In genomic region chr1:219244864-219245263, GRCh38 we compare ENCODE assay signal across 28 cellular contexts.
A peak's percentile ranks its signal among the peaks of the same experiment; 100 is the strongest.
DNase-seq lines count a peak whose midpoint lies in the region; ATAC-seq, FAIRE-seq and TF ChIP-seq lines count a peak whose summit lies in the region.
"Had no signal": no experiment of that assay in that cellular context is flagged by ENCODE, and none has a peak within 500 bp of the region (broad histone marks: within the 10 kb centered on the region; RNA-seq: fewer than 3 reads in every experiment).

No MANE protein-coding gene starts in this region.

- no peaks in the 10 kb centered on the region for H3K27me3 Mint-ChIP-seq in memory B cell
- H3K27me3 Mint-ChIP-seq: CD4-positive, alpha-beta memory T cell; CD4-positive, CD25-positive, alpha-beta regulatory T cell; CD8-positive, alpha-beta memory T cell had no signal

- H3K9me1 ChIP-seq in K562 (ENCODE audit: control insufficient read depth, insufficient read depth, low read length), result no peaks in the 10 kb centered on the region

- no peak for TF ChIP-seq EP300 in K562 (IDR thresholded peaks at IDR 0.05; ENCODE audit: low read length)

- peaks cover 5% of the 10 kb centered on the region for H3K9me3 Mint-ChIP-seq in memory B cell
- H3K9me3 Mint-ChIP-seq: CD8-positive, alpha-beta memory T cell had no signal

- H3K27ac Mint-ChIP-seq in memory B cell, result peak overlapping the region; percentile 23
- H3K27ac Mint-ChIP-seq: CD4-positive, CD25-positive, alpha-beta regulatory T cell had no signal

- CTCF ChIA-PET in HEK293 (lab: Yijun Ruan, JAX) (no interaction called here), HEK293T (lab: Yijun Ruan, JAX) (no interaction called here), K562 (lab: Yijun Ruan, JAX; ENCODE audit: low intra/inter-chr PET ratio) (no interaction called here)

- TF ChIP-seq RAD21 in K562 (CRISPR knock-in tag; conservative IDR thresholded peaks at IDR 0.05 in 1 of 2, IDR thresholded peaks at IDR 0.05 in 1 of 2), result no peak

- peaks cover 4% of the 10 kb centered on the region for H3K4me1 Mint-ChIP-seq in memory B cell
- H3K4me1 Mint-ChIP-seq: CD14-positive monocyte; CD4-positive, alpha-beta memory T cell; CD4-positive, CD25-positive, alpha-beta regulatory T cell; CD8-positive, alpha-beta memory T cell had no signal

- no peak for TF ChIP-seq POLR2A in K562 (conservative IDR thresholded peaks at IDR 0.05)

- POLR2A ChIA-PET in HEK293 (lab: Yijun Ruan, JAX) (no interaction called here), HEK293T (lab: Yijun Ruan, JAX) (no interaction called here), K562 (lab: Yijun Ruan, JAX) (no interaction called here)

- H3K4me3 ChIP-seq in HEK293 (ENCODE audit: low read depth, low read length), result no peak overlapping the region
- no peak overlapping the region for H3K4me3 ChIP-seq in K562
- H3K4me3 ChIP-seq: BLaER1, GM12878 had no signal

- intact Hi-C loops in K562 (cut with micrococcal nuclease), result no loop called here

- DNase-seq in HEK293T (ENCODE audit: extremely low spot score), result no peak
- no peak for DNase-seq in K562 (ENCODE audit: extremely low read depth in 1 of 4, low spot score in 3 of 4)
- DNase-seq in memory B cell (ENCODE audit: low spot score in 2 of 2), result no peak
- DNase-seq in retina, result no peak
- no peak for DNase-seq in NCI-H1694 (lab: John Stamatoyannopoulos, UW)
- DNase-seq: 8988T; ACHN; BE2C; C1 segment of cervical spinal cord; CD4-positive, alpha-beta memory T cell; CD4-positive, CD25-positive, alpha-beta regulatory T cell; CD8-positive, alpha-beta memory T cell; COR-L47; DMS 273 treated with DMSO at 0.1 percent for 48 hours; DMS153; DMS53; DMS79; DND-41; EL; GDM1 had no signal

- peaks cover 8% of the 10 kb centered on the region for H3K36me3 Mint-ChIP-seq in memory B cell
- H3K36me3 Mint-ChIP-seq: CD14-positive monocyte; CD4-positive, CD25-positive, alpha-beta regulatory T cell had no signal

- no TSS peak for BruUV-seq in K562 (replicated peaks; lab: Mats Ljungman, UMichigan)

- H3K27me3 ChIP-seq in K562 (ENCODE audit: control insufficient read depth in 2 of 2, insufficient read depth in 2 of 2, low read length in 2 of 2), result no peaks in the 10 kb centered on the region
- H3K27me3 ChIP-seq: BE2C, BLaER1 had no signal

- H3K36me3 ChIP-seq in HEK293 (ENCODE audit: control insufficient read depth in 2 of 2, insufficient read depth in 1 of 2, low read length in 2 of 2) (no peaks in the 10 kb centered on the region), K562 (ENCODE audit: control insufficient read depth, insufficient read depth, low read length) (no peaks in the 10 kb centered on the region)
- H3K36me3 ChIP-seq: BE2C, BLaER1 had no signal

- no peaks in the 10 kb centered on the region for H4K20me1 ChIP-seq in K562 (replicated peaks; ENCODE audit: control insufficient read depth, insufficient read depth, low read length)
- H4K20me1 ChIP-seq: BLaER1 had no signal

- H3K9me3 ChIP-seq in HEK293 (ENCODE audit: control insufficient read depth, insufficient read depth, low read depth, low read length) (no peaks in the 10 kb centered on the region), K562 (replicated peaks; ENCODE audit: control insufficient read depth, insufficient read depth, low read depth, low read length) (no peaks in the 10 kb centered on the region)
- H3K9me3 ChIP-seq: BE2C, BLaER1 had no signal

- H3K79me2 ChIP-seq in K562 (ENCODE audit: control insufficient read depth, insufficient read depth, low read length), result no peaks in the 10 kb centered on the region

- H3K27ac ChIP-seq in HEK293 (ENCODE audit: extremely low read depth, low read depth, low read length), result no peak overlapping the region
- H3K27ac ChIP-seq in K562 (ENCODE audit: extremely low read depth, low read depth, low read length), result no peak overlapping the region
- H3K27ac ChIP-seq: BLaER1 had no signal

- no peak overlapping the region for H3K4me3 Mint-ChIP-seq in memory B cell
- H3K4me3 Mint-ChIP-seq: CD14-positive monocyte; CD4-positive, CD25-positive, alpha-beta regulatory T cell; CD8-positive, alpha-beta memory T cell had no signal

- no peak overlapping the region for H3K9ac ChIP-seq in K562 (ENCODE audit: insufficient read depth in 1 of 2, low read depth in 2 of 2, low read length in 2 of 2)
- H3K9ac ChIP-seq: BLaER1 had no signal

- no peak for FAIRE-seq in K562 (lab: Jason Lieb, UNC)
- FAIRE-seq: A204.1, GM12878, GM12892, GM18507 had no signal

- no peaks in the 10 kb centered on the region for H3K4me1 ChIP-seq in HEK293 (ENCODE audit: control insufficient read depth, insufficient read depth, low read length)
- no peaks in the 10 kb centered on the region for H3K4me1 ChIP-seq in K562 (replicated peaks in 1 of 2; ENCODE audit: control insufficient read depth in 2 of 2, insufficient read depth in 2 of 2, low read length in 2 of 2)
- H3K4me1 ChIP-seq: BE2C, BLaER1 had no signal

- no peak for TF ChIP-seq CTCF in HEK293 (tag by site-specific recombination; IDR thresholded peaks at IDR 0.05)
- TF ChIP-seq CTCF in K562 (IDR thresholded peaks at IDR 0.05 in 2 of 3, conservative IDR thresholded peaks at IDR 0.05 in 1 of 3; ENCODE audit: insufficient read depth in 2 of 3, low read depth in 1 of 3, low read length in 3 of 3), result no peak

- ATAC-seq in K562 (no peak), memory B cell (ENCODE audit: low read depth) (no peak), GM21390 (IDR thresholded peaks at IDR 0.05; ENCODE audit: unreplicated experiment) (no peak)
- ATAC-seq: GM12878 had no signal

- in situ Hi-C loops in K562 (cut with MboI), result no loop called here

- no peak overlapping the region for H2AFZ ChIP-seq in K562 (ENCODE audit: low read depth, low read length)

- H3K4me2 ChIP-seq in K562 (ENCODE audit: insufficient read depth, low read length), result no peak overlapping the region
- H3K4me2 ChIP-seq: BLaER1 had no signal

TF ChIP-seq in HEK293, 187 proteins besides CTCF, POLR2A, EP300 and RAD21 (continues in another document):
- TF ChIP-seq ZNF704 (tag by site-specific recombination; IDR thresholded peaks at IDR 0.05) (no peak), KLF8 (tag by site-specific recombination; IDR thresholded peaks at IDR 0.05) (no peak; the same call in 1 of the 2 replicates)

TF ChIP-seq in HEK293T, 16 proteins besides CTCF, POLR2A, EP300 and RAD21:
- TF ChIP-seq CTBP1 (IDR thresholded peaks at IDR 0.05; ENCODE audit: borderline replicate concordance), result no peak
- TF ChIP-seq TARDBP (IDR thresholded peaks at IDR 0.05), result no peak
- TF ChIP-seq ZNF384 (IDR thresholded peaks at IDR 0.05), result peak; percentile 21; the same call in 1 of the 2 replicates
- TF ChIP-seq FOXK2 (IDR thresholded peaks at IDR 0.05), result no peak
- TF ChIP-seq PKNOX1 (IDR thresholded peaks at IDR 0.05), result no peak
- TF ChIP-seq ELF4 (IDR thresholded peaks at IDR 0.05), result no peak
- no peak for TF ChIP-seq NFRKB (IDR thresholded peaks at IDR 0.05)
- no peak for TF ChIP-seq FOXM1 (IDR thresholded peaks at IDR 0.05; ENCODE audit: borderline replicate concordance)

TF ChIP-seq in K562, 482 proteins besides CTCF, POLR2A, EP300 and RAD21 (continues in another document):
- TF ChIP-seq, protein P1, sequence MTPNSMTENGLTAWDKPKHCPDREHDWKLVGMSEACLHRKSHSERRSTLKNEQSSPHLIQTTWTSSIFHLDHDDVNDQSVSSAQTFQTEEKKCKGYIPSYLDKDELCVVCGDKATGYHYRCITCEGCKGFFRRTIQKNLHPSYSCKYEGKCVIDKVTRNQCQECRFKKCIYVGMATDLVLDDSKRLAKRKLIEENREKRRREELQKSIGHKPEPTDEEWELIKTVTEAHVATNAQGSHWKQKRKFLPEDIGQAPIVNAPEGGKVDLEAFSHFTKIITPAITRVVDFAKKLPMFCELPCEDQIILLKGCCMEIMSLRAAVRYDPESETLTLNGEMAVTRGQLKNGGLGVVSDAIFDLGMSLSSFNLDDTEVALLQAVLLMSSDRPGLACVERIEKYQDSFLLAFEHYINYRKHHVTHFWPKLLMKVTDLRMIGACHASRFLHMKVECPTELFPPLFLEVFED (CRISPR knock-in tag; conservative IDR thresholded peaks at IDR 0.05), result no peak
- TF ChIP-seq ZBTB1 (CRISPR knock-in tag; IDR thresholded peaks at IDR 0.05; ENCODE audit: borderline replicate concordance, low read depth) (no peak), ZNF512 (tag; IDR thresholded peaks at IDR 0.05) (peak; percentile 85), KLF6 (CRISPR knock-in tag; IDR thresholded peaks at IDR 0.05; ENCODE audit: borderline replicate concordance) (no peak)
